In the genomic region with DNA sequence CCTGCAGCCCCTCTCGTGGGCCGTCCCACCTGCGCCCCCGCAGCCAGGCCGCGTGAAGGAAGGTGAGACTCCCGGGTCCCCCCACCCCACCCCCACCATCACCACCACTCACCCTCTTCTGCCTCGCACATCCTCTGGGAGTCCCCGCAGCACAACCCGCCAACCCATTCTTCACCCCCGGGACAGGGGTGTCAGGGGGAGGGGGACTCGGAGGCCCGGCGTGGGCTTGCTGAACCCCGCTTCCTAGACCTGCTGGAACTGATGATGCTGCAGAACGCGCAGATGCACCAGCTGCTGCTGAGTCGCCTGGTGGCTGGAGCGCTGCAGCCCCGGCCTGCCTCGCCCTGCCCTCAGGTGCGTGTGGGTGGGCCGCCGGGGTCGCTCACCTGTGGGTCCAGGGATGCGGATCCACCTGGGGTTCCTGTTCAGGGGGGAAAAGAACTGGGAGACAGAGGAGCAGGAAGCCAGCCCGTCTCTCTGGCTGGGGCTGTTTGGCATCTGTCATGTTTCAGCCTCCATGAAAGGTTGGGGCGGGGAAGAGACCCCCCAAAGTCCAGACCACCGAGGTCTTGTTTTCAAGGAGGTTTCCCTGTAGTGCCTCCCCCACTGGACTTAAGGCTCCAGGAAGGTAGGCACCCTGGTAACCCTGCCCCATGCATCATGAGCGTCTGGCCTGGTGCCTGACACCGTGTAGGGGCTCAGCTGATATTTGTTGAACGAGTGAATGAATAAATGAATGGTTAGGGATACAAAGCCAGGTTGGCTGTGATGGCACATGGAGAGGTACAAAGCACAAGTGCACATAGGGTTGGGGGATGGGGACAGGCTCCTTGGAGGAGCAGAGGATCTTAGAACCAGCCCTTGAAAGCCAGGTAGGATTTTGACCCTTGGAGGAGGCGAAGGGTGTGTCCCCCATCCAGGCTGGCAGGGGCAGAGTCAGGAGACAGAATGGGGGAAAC, we compare ENCODE assay signal across 9 cellular contexts. TPM values are rescaled to one million over a fixed set of nuclear protein-coding genes. Genes with fewer than 3 reads are reported as not detected.
DNase-seq lines count a peak whose midpoint lies in the region; ATAC-seq, FAIRE-seq and TF ChIP-seq lines count a peak whose summit lies in the region.
"Had no signal": no experiment of that assay in that cellular context is flagged by ENCODE, and none has a peak within 500 bp of the region (broad histone marks: within the 10 kb centered on the region; RNA-seq: fewer than 3 reads in every experiment).

No MANE protein-coding gene starts in this region.

- H3K9ac ChIP-seq in HUES6 (ENCODE audit: low read length) (no peak overlapping the region), K562 (ENCODE audit: insufficient read depth in 1 of 2, low read depth in 2 of 2, low read length in 2 of 2) (peak overlapping the region in 1 of 2 experiments; percentile 92; a peak in 2 of 4 replicates)

- CTCF ChIA-PET in A673 (lab: Charles Lee) (interaction anchor here (0.6 kb wide), 1 partner anchor 116 kb away, joined by 3 read pairs; no protein-coding TSS in a partner anchor), K562 (lab: Yijun Ruan, JAX; ENCODE audit: low intra/inter-chr PET ratio) (no interaction called here)

- H3K36me3 ChIP-seq in A673 (ENCODE audit: insufficient read depth, low read length, poor library complexity, severe bottlenecking) (no peaks in the 10 kb centered on the region), HUES6 (ENCODE audit: control insufficient read depth, insufficient read depth, low read length) (no peaks in the 10 kb centered on the region), K562 (ENCODE audit: control insufficient read depth, insufficient read depth, low read length) (peaks cover 16% of the 10 kb centered on the region; the same call in 2 of the 3 replicates)

- H3K4me1 ChIP-seq in A673 (ENCODE audit: insufficient read depth, low read length, poor library complexity, severe bottlenecking) (no peaks in the 10 kb centered on the region), HUES6 (ENCODE audit: control insufficient read depth, insufficient read depth, low read length) (peaks cover 7% of the 10 kb centered on the region), K562 (replicated peaks in 1 of 2; ENCODE audit: control insufficient read depth in 2 of 2, insufficient read depth in 2 of 2, low read length in 2 of 2) (peaks cover 5 to 54% of the 10 kb centered on the region in 2 experiments)

- H3K4me3 ChIP-seq in A673 (ENCODE audit: low read depth, low read length, poor library complexity, severe bottlenecking) (peak overlapping the region; percentile 59), HUES6 (ENCODE audit: low read depth, low read length) (peak overlapping the region; percentile 98), K562 (peak overlapping the region; percentile 52)

- H3K79me2 ChIP-seq in K562 (ENCODE audit: control insufficient read depth, insufficient read depth, low read length): no peaks in the 10 kb centered on the region

- no peaks in the 10 kb centered on the region for H4K20me1 ChIP-seq in K562 (replicated peaks; ENCODE audit: control insufficient read depth, insufficient read depth, low read length)

- no peaks in the 10 kb centered on the region for H3K27me3 ChIP-seq in A673 (replicated peaks; ENCODE audit: insufficient read depth, low read depth, low read length, poor library complexity)
- H3K27me3 ChIP-seq in HUES6 (ENCODE audit: control insufficient read depth, insufficient read depth, low read length): peaks cover 41% of the 10 kb centered on the region
- no peaks in the 10 kb centered on the region; a peak in 1 of 5 replicates for H3K27me3 ChIP-seq in K562 (ENCODE audit: control insufficient read depth in 2 of 2, insufficient read depth in 2 of 2, low read length in 2 of 2)

- H3K36me3 Mint-ChIP-seq in mesothelial cell of epicardium: no peaks in the 10 kb centered on the region

- peak overlapping the region; percentile 89; the same call in 1 of the 2 replicates for H3K4me2 ChIP-seq in K562 (ENCODE audit: insufficient read depth, low read length)

- no peak for TF ChIP-seq RAD21 in K562 (CRISPR knock-in tag; conservative IDR thresholded peaks at IDR 0.05 in 1 of 2, IDR thresholded peaks at IDR 0.05 in 1 of 2)

- ATAC-seq in K562: no peak
- no peak for ATAC-seq in GM21786 (IDR thresholded peaks at IDR 0.05; ENCODE audit: unreplicated experiment)
- no peak for ATAC-seq in GM21825 (IDR thresholded peaks at IDR 0.05; ENCODE audit: unreplicated experiment)
- no peak for ATAC-seq in HG03565 (IDR thresholded peaks at IDR 0.05; ENCODE audit: unreplicated experiment)

- H3K27ac ChIP-seq in A673 (ENCODE audit: low read depth, low read length, poor library complexity, severe bottlenecking) (no peak overlapping the region), HUES6 (ENCODE audit: low read depth, low read length) (no peak overlapping the region), K562 (ENCODE audit: extremely low read depth, low read depth, low read length) (no peak overlapping the region)

- no peak for TF ChIP-seq CTCF in A673 (conservative IDR thresholded peaks at IDR 0.05; ENCODE audit: low read depth, low read length)
- TF ChIP-seq CTCF in K562 (IDR thresholded peaks at IDR 0.05 in 2 of 3, conservative IDR thresholded peaks at IDR 0.05 in 1 of 3; ENCODE audit: insufficient read depth in 2 of 3, low read depth in 1 of 3, low read length in 3 of 3): no peak
- no peak for TF ChIP-seq CTCF in mesothelial cell of epicardium (IDR thresholded peaks at IDR 0.05; ENCODE audit: unreplicated experiment)

- peak; percentile 48 for FAIRE-seq in K562 (lab: Jason Lieb, UNC)
- FAIRE-seq: TTC549 had no signal

- peak overlapping the region; percentile 68 for H3K4me3 Mint-ChIP-seq in mesothelial cell of epicardium

- no peak for TF ChIP-seq EP300 in K562 (IDR thresholded peaks at IDR 0.05; ENCODE audit: low read length)

- WGBS in K562 (ENCODE audit: insufficient coverage, low coverage, missing lambda C conversion rate): 34% methylated on average over 19 of the region's 33 CpGs

- no peaks in the 10 kb centered on the region for H3K9me3 Mint-ChIP-seq in mesothelial cell of epicardium

- POLR2A ChIA-PET in A673 (lab: Charles Lee; ENCODE audit: low non-redundant PET): no interaction called here
- POLR2A ChIA-PET in K562 (lab: Yijun Ruan, JAX): interaction anchor here (1.2 kb wide), 1 partner anchor 9 kb away, joined by 5 read pairs; no protein-coding TSS in a partner anchor

- H2AFZ ChIP-seq in K562 (ENCODE audit: low read depth, low read length): peak overlapping the region; percentile 99; the same call in 1 of the 2 replicates

- in situ Hi-C loops in K562 (cut with MboI): no loop called here

- no TSS peak for BruUV-seq in A673 (replicated peaks; lab: Mats Ljungman, UMichigan)
- no TSS peak for BruUV-seq in K562 (replicated peaks; lab: Mats Ljungman, UMichigan)

- H3K4me1 Mint-ChIP-seq in mesothelial cell of epicardium: peaks cover 9% of the 10 kb centered on the region

- intact Hi-C loops in A673 (cut with micrococcal nuclease; ENCODE audit: unreplicated experiment): no loop called here
- intact Hi-C loops in K562 (cut with micrococcal nuclease): no loop called here

- H3K9me1 ChIP-seq in K562 (ENCODE audit: control insufficient read depth, insufficient read depth, low read length): no peaks in the 10 kb centered on the region

- DNase-seq in A673 (ENCODE audit: low spot score) (no peak), K562 (ENCODE audit: extremely low read depth in 1 of 4, low spot score in 3 of 4) (peak in 2 of 4 experiments; percentile 2 to 20), mesothelial cell of epicardium (ENCODE audit: low spot score in 2 of 2, unreplicated experiment in 2 of 2) (no peak), iPS-NIHi11 (ENCODE audit: low spot score) (no peak)

- peaks cover 43% of the 10 kb centered on the region for H3K27me3 Mint-ChIP-seq in mesothelial cell of epicardium (ENCODE audit: low read depth)

- H3K9me3 ChIP-seq in A673 (ENCODE audit: low read depth, low read length, poor library complexity, severe bottlenecking) (no peaks in the 10 kb centered on the region), HUES6 (ENCODE audit: control insufficient read depth, insufficient read depth, low read depth, low read length) (no peaks in the 10 kb centered on the region), K562 (replicated peaks; ENCODE audit: control insufficient read depth, insufficient read depth, low read depth, low read length) (no peaks in the 10 kb centered on the region)

- TF ChIP-seq POLR2A in K562 (conservative IDR thresholded peaks at IDR 0.05): no peak

- H3K27ac Mint-ChIP-seq in mesothelial cell of epicardium: no peak overlapping the region

RNA-seq across cellular contexts. Expression of a gene that starts 0.8 kb away (rescaled TPM):
- total RNA-seq in A673 (2021) (0.37 TPM in 1 of 2 replicates, not detected in the other), K562 (2014; rRNA removed) (not detected in 2 replicates), K562 (2014; rRNA removed; fragmentation: Illumina TruSeq; extraction: Trizol) (not detected in 2 replicates), K562 (2015; rRNA removed; fragmentation: Illumina TruSeq; extraction: Trizol) (not detected in 2 replicates), K562 (2021) (0.04 TPM in 1 of 2 replicates, not detected in the other), mesothelial cell of epicardium (1.9 to 2.0 TPM (median 2.0 TPM) in 3 replicates)
- 0.42 and 1.0 TPM in 2 replicates for total RNA-seq in K562 (2011; cell fraction: chromatin; rRNA removed; ENCODE audit: low replicate concordance)
- total RNA-seq in K562 (2011; cell fraction: nucleolus; rRNA removed): 0.26 and 0.67 TPM in 2 replicates
- total RNA-seq in K562 (2011; cell fraction: nucleoplasm; rRNA removed): 0.22 TPM in 1 of 2 replicates, not detected in the other
- polyA plus RNA-seq in K562 (2011; rRNA removed) (not detected in 2 replicates), K562 (2014; fragmentation: Illumina TruSeq; extraction: Trizol) (0.10 and 0.18 TPM in 2 replicates), K562 (2014; fragmentation: Nextera tagmentation; extraction: Ambion mirVana) (under 1 TPM; 0.08 to 0.20 TPM), K562 (2014; rRNA removed) (0.11 and 0.58 TPM in 2 replicates)
- polyA plus RNA-seq in K562 (2011; cell fraction: cytosol; rRNA removed): 0.12 TPM in 1 of 2 replicates, not detected in the other
- 0.18 and 0.55 TPM in 2 replicates for polyA plus RNA-seq in K562 (2011; cell fraction: nucleus; rRNA removed)
- polyA plus RNA-seq in K562 (2012): 2.3 and 2.6 TPM in 2 replicates
- polyA minus RNA-seq in K562 (2011; rRNA and poly(A)+ RNA removed): not detected in 2 replicates
- polyA minus RNA-seq in K562 (2011; cell fraction: cytosol; rRNA and poly(A)+ RNA removed): not detected in 2 replicates
- 0.27 and 0.44 TPM in 2 replicates for polyA minus RNA-seq in K562 (2011; cell fraction: nucleus; rRNA and poly(A)+ RNA removed)

RNA-seq across cellular contexts. Expression of a gene that starts 21.4 kb away (rescaled TPM):
- total RNA-seq in A673 (2021) (0.99 and 1.2 TPM in 2 replicates), K562 (2014; rRNA removed) (56.9 and 85.3 TPM in 2 replicates), K562 (2014; rRNA removed; fragmentation: Illumina TruSeq; extraction: Trizol) (28.3 and 42.2 TPM in 2 replicates), K562 (2015; rRNA removed; fragmentation: Illumina TruSeq; extraction: Trizol) (59.0 and 60.6 TPM in 2 replicates), K562 (2021) (60.6 and 65.4 TPM in 2 replicates), mesothelial cell of epicardium (0.22 TPM in 1 of 3 replicates, not detected in the others)
- total RNA-seq in K562 (2011; cell fraction: chromatin; rRNA removed; ENCODE audit: low replicate concordance): 34.7 and 120 TPM in 2 replicates
- total RNA-seq in K562 (2011; cell fraction: nucleolus; rRNA removed): 149 and 167 TPM in 2 replicates
- 100 and 105 TPM in 2 replicates for total RNA-seq in K562 (2011; cell fraction: nucleoplasm; rRNA removed)
- polyA plus RNA-seq in K562 (2011; rRNA removed) (51.0 and 64.1 TPM in 2 replicates), K562 (2014; fragmentation: Illumina TruSeq; extraction: Trizol) (89.4 and 91.6 TPM in 2 replicates), K562 (2014; fragmentation: Nextera tagmentation; extraction: Ambion mirVana) (10 to 100 TPM; 37.9 to 68.1 TPM), K562 (2014; rRNA removed) (70.5 and 78.0 TPM in 2 replicates)
- 80.3 and 166 TPM in 2 replicates for polyA plus RNA-seq in K562 (2011; cell fraction: cytosol; rRNA removed)
- polyA plus RNA-seq in K562 (2011; cell fraction: nucleus; rRNA removed): 42.4 and 69.3 TPM in 2 replicates
- polyA plus RNA-seq in K562 (2012): 53.4 and 87.2 TPM in 2 replicates
- 33.3 and 54.4 TPM in 2 replicates for polyA minus RNA-seq in K562 (2011; rRNA and poly(A)+ RNA removed)
- polyA minus RNA-seq in K562 (2011; cell fraction: cytosol; rRNA and poly(A)+ RNA removed): 23.3 and 26.8 TPM in 2 replicates
- 50.1 and 59.2 TPM in 2 replicates for polyA minus RNA-seq in K562 (2011; cell fraction: nucleus; rRNA and poly(A)+ RNA removed)

RNA-seq across cellular contexts. Expression of a gene that starts 26.3 kb away (rescaled TPM):
- total RNA-seq in A673 (2021) (0.56 and 0.79 TPM in 2 replicates), K562 (2014; rRNA removed) (1.6 and 1.8 TPM in 2 replicates), K562 (2014; rRNA removed; fragmentation: Illumina TruSeq; extraction: Trizol) (0.73 and 1.4 TPM in 2 replicates), K562 (2015; rRNA removed; fragmentation: Illumina TruSeq; extraction: Trizol) (0.08 and 0.29 TPM in 2 replicates), K562 (2021) (1.1 and 1.4 TPM in 2 replicates), mesothelial cell of epicardium (0.14 to 0.60 TPM (median 0.51 TPM) in 3 replicates)
- total RNA-seq in K562 (2011; cell fraction: chromatin; rRNA removed; ENCODE audit: low replicate concordance): 2.2 and 9.7 TPM in 2 replicates
- total RNA-seq in K562 (2011; cell fraction: nucleolus; rRNA removed): 4.7 and 5.7 TPM in 2 replicates
- total RNA-seq in K562 (2011; cell fraction: nucleoplasm; rRNA removed): 2.8 and 3.1 TPM in 2 replicates
- polyA plus RNA-seq in K562 (2011; rRNA removed) (0.50 and 0.60 TPM in 2 replicates), K562 (2014; fragmentation: Illumina TruSeq; extraction: Trizol) (1.9 and 4.6 TPM in 2 replicates), K562 (2014; fragmentation: Nextera tagmentation; extraction: Ambion mirVana) (1 to 10 TPM; 1.7 to 2.6 TPM), K562 (2014; rRNA removed) (0.54 and 2.1 TPM in 2 replicates)
- polyA plus RNA-seq in K562 (2011; cell fraction: cytosol; rRNA removed): 0.21 and 0.37 TPM in 2 replicates
- polyA plus RNA-seq in K562 (2011; cell fraction: nucleus; rRNA removed): 0.91 and 1.9 TPM in 2 replicates
- 0.78 and 3.2 TPM in 2 replicates for polyA plus RNA-seq in K562 (2012)
- polyA minus RNA-seq in K562 (2011; rRNA and poly(A)+ RNA removed): 1.5 and 2.6 TPM in 2 replicates
- polyA minus RNA-seq in K562 (2011; cell fraction: cytosol; rRNA and poly(A)+ RNA removed): not detected in 2 replicates
- polyA minus RNA-seq in K562 (2011; cell fraction: nucleus; rRNA and poly(A)+ RNA removed): 3.4 and 4.6 TPM in 2 replicates

Comparison
In these comparisons a context has a peak if more than half of its experiments do, and no peak if none do; other contexts are left out.
1. RNA of a gene that starts 21.4 kb away (total RNA-seq): 28.3 to 167 TPM in K562; 0.99 to 1.2 TPM in A673 and 0.22 TPM in mesothelial cell of epicardium; every median in the first group is over 10 times any median in the second.
2. Peak in every context shown above with its lines, with median percentiles within 50 percentile points of each other: H3K4me3 ChIP-seq.